2 cellular contexts compared by ENCODE assay signal in genomic region chr2:106388814-106389410, GRCh38.
TF ChIP-seq lines count a peak whose summit lies in the region.

No MANE protein-coding gene starts in this region.

TF ChIP-seq in HepG2, 621 proteins besides CTCF, POLR2A, EP300 and RAD21 (continued from another document):
- TF ChIP-seq PAXIP1 (CRISPR knock-in tag; conservative IDR thresholded peaks at IDR 0.05) (peak; percentile 82), POGZ (CRISPR knock-in tag; IDR thresholded peaks at IDR 0.05) (peak; percentile 44; the same call in 1 of the 2 replicates), AHDC1 (CRISPR knock-in tag; IDR thresholded peaks at IDR 0.05; ENCODE audit: borderline replicate concordance) (peak; percentile 32; the same call in 1 of the 2 replicates)

TF ChIP-seq in liver, 16 proteins besides CTCF, POLR2A, EP300 and RAD21 (continued from another document):
- peak; percentile 75 to 82 for TF ChIP-seq RXRA (IDR thresholded peaks at IDR 0.05)
- peak; percentile 75 for TF ChIP-seq SP1 (IDR thresholded peaks at IDR 0.05)
- peak; percentile 62 for TF ChIP-seq YY1 (IDR thresholded peaks at IDR 0.05)
- peak; percentile 19 for TF ChIP-seq FOXA2 (IDR thresholded peaks at IDR 0.05)
- TF ChIP-seq MAX (IDR thresholded peaks at IDR 0.05) = peak; percentile 32
